12 cellular contexts compared by ENCODE assay signal in the genomic region with DNA sequence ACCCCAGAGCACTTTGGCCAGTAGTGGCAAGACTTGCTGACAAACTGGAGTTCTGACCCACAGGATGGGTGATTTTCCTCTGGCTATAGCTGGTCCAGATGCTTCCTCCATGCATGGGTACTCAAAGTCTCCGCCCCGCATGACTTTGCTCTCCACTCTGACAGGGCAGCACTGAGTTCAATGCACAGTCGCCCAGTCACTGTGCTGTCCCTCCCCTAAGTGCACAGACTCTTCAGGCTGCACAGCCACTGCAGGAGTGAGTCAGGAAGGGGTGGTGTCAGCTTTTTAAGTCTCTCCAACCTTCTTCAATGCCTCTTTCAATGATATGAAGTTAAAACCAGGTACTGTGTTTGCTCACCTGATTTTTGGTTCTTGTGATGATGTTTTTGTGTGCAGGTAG.
"Had no signal": no experiment of that assay in that cellular context is flagged by ENCODE, and none has a peak within 500 bp of the region (broad histone marks: within the 10 kb centered on the region; RNA-seq: fewer than 3 reads in every experiment).

No MANE protein-coding gene starts in this region.

- DNase-seq: activated B cell treated with CpG ODN at 0.5 μM for 24 hours; activated CD4-positive, alpha-beta T cell treated with anti-CD3 and anti-CD28 coated beads for 48 hours; activated CD8-positive, alpha-beta memory T cell treated with anti-CD3 and anti-CD28 coated beads, Interleukin-2, amount 50 U/mL, for 48 hours; activated CD8-positive, alpha-beta T cell treated with anti-CD3 and anti-CD28 coated beads, Interleukin-2, amount 10 ng/mL, durations not matched to agents 7 days and 5 days; activated naive CD8-positive, alpha-beta T cell treated with anti-CD3 and anti-CD28 coated beads, Interleukin-2, amount 10 ng/mL, durations not matched to agents 7 days and 5 days; effector memory CD4-positive, alpha-beta T cell; kidney; left ventricle myocardium superior; mesenchymal stem cell; nucleus accumbens had no signal

- H3K27ac ChIP-seq: hepatocyte had no signal

- H3K79me2 ChIP-seq: hepatocyte had no signal

- H3K4me2 ChIP-seq: hepatocyte had no signal

- H3K27me3 ChIP-seq: hepatocyte had no signal

- ATAC-seq: activated CD8-positive, alpha-beta T cell treated with anti-CD3 and anti-CD28 coated beads, Interleukin-2, amount 10 ng/mL, durations not matched to agents 7 days and 5 days; left ventricle myocardium superior; stimulated activated memory B cell treated with anti-CD40 and anti-IgM and Interleukin-4, amounts not matched to agents 10 μg/mL and 1 μg/mL and 100 μg/mL, for 72 hours had no signal

- H3K4me3 ChIP-seq: hepatocyte had no signal
